Comparison of ENCODE assay signal across 15 cellular contexts in the genomic region with DNA sequence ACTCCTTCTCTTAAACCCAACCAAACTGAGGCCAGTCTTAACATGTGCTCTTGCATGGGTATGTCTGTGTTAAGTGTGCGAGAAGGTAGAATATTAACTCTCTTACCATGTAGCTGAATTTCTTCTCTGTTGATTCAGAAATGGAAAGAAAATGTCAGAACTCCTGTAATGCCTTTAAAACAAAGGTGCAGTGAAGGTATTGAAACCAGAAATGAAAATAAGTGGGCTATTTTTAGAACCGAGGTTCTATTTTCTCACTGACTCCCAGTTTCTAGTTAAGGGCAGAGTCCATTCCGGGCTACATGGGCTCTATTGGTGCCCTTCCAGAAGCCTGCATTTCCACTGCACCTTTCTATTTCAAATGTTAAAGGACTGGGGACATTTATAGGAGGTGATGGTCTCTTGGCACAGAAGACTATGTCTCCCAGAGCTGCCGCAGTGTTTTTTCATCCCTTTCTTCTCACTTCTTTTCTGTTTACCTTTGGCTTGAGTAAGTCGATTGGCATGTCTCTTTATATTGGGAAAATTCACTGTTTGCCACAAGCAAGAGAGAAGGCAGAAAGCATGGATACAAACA.
A peak's percentile ranks its signal among the peaks of the same experiment; 100 is the strongest.
DNase-seq lines count a peak whose midpoint lies in the region; ATAC-seq and TF ChIP-seq lines count a peak whose summit lies in the region.
"Had no signal": no experiment of that assay in that cellular context is flagged by ENCODE, and none has a peak within 500 bp of the region (broad histone marks: within the 10 kb centered on the region; RNA-seq: fewer than 3 reads in every experiment).

No MANE protein-coding gene starts in this region.

- TF ChIP-seq POLR2A in gastroesophageal sphincter (IDR thresholded peaks at IDR 0.05): no peak

- H3K27ac ChIP-seq in gastroesophageal sphincter: peak overlapping the region in 3 of 4 donors; percentile 29 to 50 (median 31)
- H3K27ac ChIP-seq: SJCRH30 had no signal

- no peaks in the 10 kb centered on the region for H3K9me3 ChIP-seq in gastroesophageal sphincter
- H3K9me3 ChIP-seq: prostate gland, SJCRH30 had no signal

- no peak for TF ChIP-seq CTCF in gastroesophageal sphincter (IDR thresholded peaks at IDR 0.05)

- H3K36me3 ChIP-seq in gastroesophageal sphincter: no peaks in the 10 kb centered on the region
- H3K36me3 ChIP-seq: prostate gland, SJCRH30 had no signal

- no peak for DNase-seq in mucosa of gallbladder (ENCODE audit: low spot score)
- no peak for DNase-seq in NCI-H82 (lab: John Stamatoyannopoulos, UW)
- no peak for DNase-seq in AG08396 (ENCODE audit: low spot score)
- DNase-seq in SK-N-DZ (ENCODE audit: low spot score): no peak
- DNase-seq: activated effector memory CD4-positive, alpha-beta T cell treated with anti-CD3 and anti-CD28 coated beads, Interleukin-2, amount 50 U/mL, for 16 hours; GDM1; NCI-H345; SJCRH30 had no signal

- H3K27me3 ChIP-seq in gastroesophageal sphincter: no peaks in the 10 kb centered on the region

- no peak for TF ChIP-seq EP300 in gastroesophageal sphincter (IDR thresholded peaks at IDR 0.05)

- ATAC-seq in GM18508 (IDR thresholded peaks at IDR 0.05; ENCODE audit: insufficient read depth, unreplicated experiment) (peak; percentile 56), GM21367 (IDR thresholded peaks at IDR 0.05; ENCODE audit: unreplicated experiment) (peak; percentile 63), HG03060 (IDR thresholded peaks at IDR 0.05; ENCODE audit: low read depth, unreplicated experiment) (peak; percentile 38), gastroesophageal sphincter (no peak)
- ATAC-seq: activated CD4-positive, CD25-positive, alpha-beta regulatory T cell treated with anti-CD3 and anti-CD28 coated beads, Interleukin-2, amount 50 U/mL, for 24 hours had no signal

- no peak overlapping the region for H3K4me3 ChIP-seq in gastroesophageal sphincter
- H3K4me3 ChIP-seq: lung, prostate gland, SJCRH30 had no signal

- H3K4me1 ChIP-seq in gastroesophageal sphincter: peaks cover 0 to 24% (median 0%) of the 10 kb centered on the region in 3 donors
- H3K4me1 ChIP-seq: prostate gland, SJCRH30 had no signal

- WGBS in gastroesophageal sphincter (ENCODE audit: low coverage in 1 of 2), 2 donors: 53 to 58% methylated on average over 3 to 5 of the region's 5 CpGs
